8 cellular contexts compared by ENCODE assay signal in genomic region chr7:1289681-1290261, GRCh38. TPM values are rescaled to one million over a fixed set of nuclear protein-coding genes. Genes with fewer than 3 reads are reported as not detected.
DNase-seq lines count a peak whose midpoint lies in the region; ATAC-seq and TF ChIP-seq lines count a peak whose summit lies in the region.

No MANE protein-coding gene starts in this region.

- ATAC-seq in effector memory CD8-positive, alpha-beta T cell (replicated peaks), result no peak
- ATAC-seq in naive B cell (ENCODE audit: low read depth in 2 of 2) (no peak), GM18505 (IDR thresholded peaks at IDR 0.05; ENCODE audit: unreplicated experiment) (no peak)

- H4K20me1 ChIP-seq in Loucy (ENCODE audit: insufficient read depth, low read length, poor library complexity, severe bottlenecking), result no peaks in the 10 kb centered on the region

- H3K27ac ChIP-seq in thyroid gland, result no peak overlapping the region

- H3K27me3 ChIP-seq in Loucy (ENCODE audit: insufficient read depth, low read length, poor library complexity, severe bottlenecking) (no peaks in the 10 kb centered on the region), thyroid gland (no peaks in the 10 kb centered on the region)

- no peak for TF ChIP-seq CTCF in AG10803 (conservative IDR thresholded peaks at IDR 0.05; ENCODE audit: low read length)
- TF ChIP-seq CTCF in Loucy (conservative IDR thresholded peaks at IDR 0.05; ENCODE audit: low read length), result no peak
- TF ChIP-seq CTCF in thyroid gland (IDR thresholded peaks at IDR 0.05), result no peak

- peak overlapping the region; percentile 26 for H3K9ac ChIP-seq in Loucy (ENCODE audit: low read depth, low read length, poor library complexity, severe bottlenecking)

- TF ChIP-seq POLR2A in thyroid gland (IDR thresholded peaks at IDR 0.05) (no peak), GM18505 (IDR thresholded peaks at IDR 0.05; ENCODE audit: borderline replicate concordance, extremely low read depth, insufficient read depth, insufficient read length) (no peak)

- H3K9me3 Mint-ChIP-seq in effector memory CD8-positive, alpha-beta T cell, result no peaks in the 10 kb centered on the region
- peaks cover 0 to 3% (median 0%) of the 10 kb centered on the region in 7 donors for H3K9me3 Mint-ChIP-seq in naive B cell

- H3K79me2 ChIP-seq in Loucy (ENCODE audit: insufficient read depth, low read length), result no peaks in the 10 kb centered on the region

- peaks cover 3 to 4% of the 10 kb centered on the region in 2 donors for H3K4me1 Mint-ChIP-seq in effector memory CD8-positive, alpha-beta T cell (ENCODE audit: low read depth in 2 of 2)
- H3K4me1 Mint-ChIP-seq in naive B cell, result peaks cover 0 to 15% (median 7%) of the 10 kb centered on the region in 3 donors

- H3K4me2 ChIP-seq in Loucy (ENCODE audit: low read depth, low read length, poor library complexity, severe bottlenecking), result peak overlapping the region; percentile 78

- peak overlapping the region; percentile 95 for H2AFZ ChIP-seq in Loucy (ENCODE audit: low read length)

- H3K9me3 ChIP-seq in Loucy (ENCODE audit: insufficient read depth, low read depth, low read length), result no peaks in the 10 kb centered on the region
- H3K9me3 ChIP-seq in thyroid gland, result no peaks in the 10 kb centered on the region

- peak overlapping the region; percentile 77 to 81 for H3K4me3 Mint-ChIP-seq in effector memory CD8-positive, alpha-beta T cell
- H3K4me3 Mint-ChIP-seq in naive B cell, result peak overlapping the region; percentile 54 to 86 (median 78)

- H3K27me3 Mint-ChIP-seq in effector memory CD8-positive, alpha-beta T cell, result peaks cover 7 to 57% of the 10 kb centered on the region in 2 donors
- H3K27me3 Mint-ChIP-seq in naive B cell, result peaks cover 14 to 65% (median 27%) of the 10 kb centered on the region in 3 donors

- peak overlapping the region in 1 of 2 donors; percentile 89 for H3K27ac Mint-ChIP-seq in effector memory CD8-positive, alpha-beta T cell
- peak overlapping the region in 1 of 6 donors; percentile 63 for H3K27ac Mint-ChIP-seq in naive B cell

- no peaks in the 10 kb centered on the region for H3F3A ChIP-seq in Loucy (ENCODE audit: low read depth)

- DNase-seq in AG10803 (ENCODE audit: low read depth) (no peak), naive B cell (no peak), cerebellar nuclear complex (lab: John Stamatoyannopoulos, UW) (no peak), thyroid gland (no peak), ureter (ENCODE audit: low spot score) (no peak)
- DNase-seq in effector memory CD8-positive, alpha-beta T cell, result no peak

- H3K4me1 ChIP-seq in Loucy (ENCODE audit: insufficient read depth, low read length, poor library complexity, severe bottlenecking) (peaks cover 10% of the 10 kb centered on the region), thyroid gland (peaks cover 3 to 4% of the 10 kb centered on the region in 2 donors)

- intact Hi-C loops in thyroid gland (cut with DNase I), result no loop called here

- H3K36me3 Mint-ChIP-seq in effector memory CD8-positive, alpha-beta T cell (ENCODE audit: insufficient read depth), result peaks cover 4% of the 10 kb centered on the region
- H3K36me3 Mint-ChIP-seq in naive B cell, result no peaks in the 10 kb centered on the region

- H3K4me3 ChIP-seq in AG10803 (ENCODE audit: low read length) (peak overlapping the region; percentile 56), Loucy (ENCODE audit: low read length, poor library complexity, severe bottlenecking) (peak overlapping the region; percentile 69), thyroid gland (replicated peaks in 1 of 3) (no peak overlapping the region)

- H3K9me2 ChIP-seq in Loucy (replicated peaks; ENCODE audit: low read depth, low read length), result no peaks in the 10 kb centered on the region

- 14 to 19% methylated on average over 31 to 39 of the region's 39 CpGs for WGBS in thyroid gland, 2 donors

- H3K36me3 ChIP-seq in Loucy (ENCODE audit: insufficient read depth, low read length) (no peaks in the 10 kb centered on the region), thyroid gland (no peaks in the 10 kb centered on the region)

RNA-seq across cellular contexts. Expression of gene UNCX, which starts 57.1 kb away (rescaled TPM):
- polyA plus RNA-seq in naive B cell (ENCODE audit: low read depth in 6 of 6), result not detected
- total RNA-seq in thyroid gland, result not detected
- not detected for total RNA-seq in ureter

Comparison
In these comparisons a context has a peak if more than half of its experiments do, and no peak if none do; other contexts are left out.
1. H3K4me3 ChIP-seq: peak in AG10803 (single experiment) and Loucy (single experiment); none in thyroid gland (0 of 3).